ENCODE assay signal across 21 cellular contexts in the genomic region with DNA sequence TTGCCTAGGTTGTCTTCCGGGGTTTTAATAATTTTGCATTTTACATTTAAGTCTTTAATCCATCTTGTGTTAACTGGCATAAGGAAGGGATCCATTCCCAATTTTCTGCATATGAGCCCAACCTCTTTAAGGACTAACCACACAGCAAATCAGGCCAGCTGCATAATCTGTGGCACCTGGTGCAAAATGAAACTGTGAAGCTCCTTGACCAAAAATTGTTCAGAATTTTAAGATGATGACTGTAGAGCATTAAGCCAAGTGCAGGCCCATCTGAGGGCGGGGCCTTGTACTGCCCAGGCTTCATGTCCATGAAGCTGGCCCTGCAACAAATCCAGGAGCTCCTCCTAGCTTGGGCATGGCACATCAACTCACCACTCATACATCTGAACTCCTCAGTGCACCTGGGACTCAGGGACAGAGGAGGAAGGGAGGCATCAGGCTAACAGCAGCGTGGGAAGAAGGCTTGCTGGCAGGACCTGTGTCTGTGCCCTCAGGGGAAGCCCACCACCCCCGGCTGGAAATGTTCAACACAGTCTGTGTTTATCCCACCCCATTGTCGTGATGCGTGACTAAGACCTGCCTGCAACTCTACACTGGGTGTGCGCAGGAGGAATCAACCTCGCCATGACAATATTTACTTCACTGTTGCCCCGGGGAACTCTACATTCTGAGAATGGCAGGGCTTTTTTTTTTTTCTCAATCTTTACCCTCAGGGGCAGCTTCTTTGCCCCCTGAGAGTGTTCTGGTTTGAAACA.
"Had no signal": no experiment of that assay in that cellular context is flagged by ENCODE, and none has a peak within 500 bp of the region (broad histone marks: within the 10 kb centered on the region; RNA-seq: fewer than 3 reads in every experiment).

No MANE protein-coding gene starts in this region.

- H3K4me1 ChIP-seq: psoas muscle, right lobe of liver, tibial artery, upper lobe of right lung, vagina had no signal

- H3K4me3 ChIP-seq: dorsolateral prefrontal cortex, heart left ventricle, mucosa of descending colon, psoas muscle, right lobe of liver, tibial artery, upper lobe of right lung, vagina had no signal

- H3K9me3 Mint-ChIP-seq: naive thymus-derived CD8-positive, alpha-beta T cell; stimulated activated memory B cell treated with anti-CD40 and anti-IgM and Interleukin-4, amounts not matched to agents 10 μg/mL and 1 μg/mL and 100 μg/mL, for 72 hours; stimulated activated naive CD8-positive, alpha-beta T cell treated with anti-CD3 and anti-CD28 coated beads, Interleukin-15, Interleukin-2, amounts not matched to agents 100 ng/mL and 50 ng/mL, for 24 hours had no signal

- H3K27ac Mint-ChIP-seq: naive thymus-derived CD8-positive, alpha-beta T cell; stimulated activated memory B cell treated with anti-CD40 and anti-IgM and Interleukin-4, amounts not matched to agents 10 μg/mL and 1 μg/mL and 100 μg/mL, for 72 hours; stimulated activated naive CD8-positive, alpha-beta T cell treated with anti-CD3 and anti-CD28 coated beads, Interleukin-15, Interleukin-2, amounts not matched to agents 100 ng/mL and 50 ng/mL, for 24 hours had no signal

- H3K9me3 ChIP-seq: heart left ventricle, mucosa of descending colon, psoas muscle, right lobe of liver, tibial artery, upper lobe of right lung, vagina had no signal

- H3K36me3 Mint-ChIP-seq: naive thymus-derived CD8-positive, alpha-beta T cell; stimulated activated memory B cell treated with anti-CD40 and anti-IgM and Interleukin-4, amounts not matched to agents 10 μg/mL and 1 μg/mL and 100 μg/mL, for 72 hours had no signal

- ATAC-seq: esophagus mucosa; heart left ventricle; left colon; mucosa of descending colon; naive thymus-derived CD8-positive, alpha-beta T cell; psoas muscle; right lobe of liver; stimulated activated memory B cell treated with anti-CD40 and anti-IgM and Interleukin-4, amounts not matched to agents 10 μg/mL and 1 μg/mL and 100 μg/mL, for 72 hours; upper lobe of right lung had no signal

- DNase-seq: cortex of kidney; dorsolateral prefrontal cortex; effector CD8-positive, alpha-beta T cell; heart left ventricle; hippocampal formation; left colon; mammary epithelial cell; mucosa of descending colon; naive thymus-derived CD8-positive, alpha-beta T cell; psoas muscle; retina; right lobe of liver; stimulated activated CD4-positive, alpha-beta T cell treated with anti-CD3 and anti-CD28 coated beads, Interleukin-15, amount 100 ng/mL, for 24 hours; stimulated activated CD4-positive, alpha-beta T cell treated with anti-CD3 and anti-CD28 coated beads, Interleukin-1b, Interleukin-23, amount 100 ng/mL, for 48 hours; stimulated activated CD4-positive, alpha-beta T cell treated with anti-CD3 and anti-CD28 coated beads, Interleukin-4, amount 100 ng/mL, for 24 hours; tibial artery; upper lobe of right lung had no signal

- H3K4me3 Mint-ChIP-seq: naive thymus-derived CD8-positive, alpha-beta T cell; stimulated activated memory B cell treated with anti-CD40 and anti-IgM and Interleukin-4, amounts not matched to agents 10 μg/mL and 1 μg/mL and 100 μg/mL, for 72 hours; stimulated activated naive CD8-positive, alpha-beta T cell treated with anti-CD3 and anti-CD28 coated beads, Interleukin-15, Interleukin-2, amounts not matched to agents 100 ng/mL and 50 ng/mL, for 24 hours had no signal

- H3K27ac ChIP-seq: dorsolateral prefrontal cortex, heart left ventricle, psoas muscle, right lobe of liver, tibial artery, upper lobe of right lung, vagina had no signal

- H3K36me3 ChIP-seq: heart left ventricle, right lobe of liver, tibial artery, upper lobe of right lung, vagina had no signal

- H3K4me1 Mint-ChIP-seq: stimulated activated memory B cell treated with anti-CD40 and anti-IgM and Interleukin-4, amounts not matched to agents 10 μg/mL and 1 μg/mL and 100 μg/mL, for 72 hours had no signal

- H3K27me3 ChIP-seq: right lobe of liver, vagina had no signal
